Comparison of ENCODE assay signal across 4 cellular contexts in genomic region chrX:41327359-41327758, GRCh38.
"Had no signal": no experiment of that assay in that cellular context is flagged by ENCODE, and none has a peak within 500 bp of the region (broad histone marks: within the 10 kb centered on the region; RNA-seq: fewer than 3 reads in every experiment).

No MANE protein-coding gene starts in this region.

- H3K9me3 Mint-ChIP-seq: GM23338, IgD-negative memory B cell had no signal

- H3K4me3 Mint-ChIP-seq: GM23338, H9, IgD-negative memory B cell had no signal

- DNase-seq: H9, HCEC 1CT had no signal

- H3K27ac Mint-ChIP-seq: GM23338, H9, IgD-negative memory B cell had no signal

- ATAC-seq: GM23338 had no signal
